22 cellular contexts compared by ENCODE assay signal in the genomic region with DNA sequence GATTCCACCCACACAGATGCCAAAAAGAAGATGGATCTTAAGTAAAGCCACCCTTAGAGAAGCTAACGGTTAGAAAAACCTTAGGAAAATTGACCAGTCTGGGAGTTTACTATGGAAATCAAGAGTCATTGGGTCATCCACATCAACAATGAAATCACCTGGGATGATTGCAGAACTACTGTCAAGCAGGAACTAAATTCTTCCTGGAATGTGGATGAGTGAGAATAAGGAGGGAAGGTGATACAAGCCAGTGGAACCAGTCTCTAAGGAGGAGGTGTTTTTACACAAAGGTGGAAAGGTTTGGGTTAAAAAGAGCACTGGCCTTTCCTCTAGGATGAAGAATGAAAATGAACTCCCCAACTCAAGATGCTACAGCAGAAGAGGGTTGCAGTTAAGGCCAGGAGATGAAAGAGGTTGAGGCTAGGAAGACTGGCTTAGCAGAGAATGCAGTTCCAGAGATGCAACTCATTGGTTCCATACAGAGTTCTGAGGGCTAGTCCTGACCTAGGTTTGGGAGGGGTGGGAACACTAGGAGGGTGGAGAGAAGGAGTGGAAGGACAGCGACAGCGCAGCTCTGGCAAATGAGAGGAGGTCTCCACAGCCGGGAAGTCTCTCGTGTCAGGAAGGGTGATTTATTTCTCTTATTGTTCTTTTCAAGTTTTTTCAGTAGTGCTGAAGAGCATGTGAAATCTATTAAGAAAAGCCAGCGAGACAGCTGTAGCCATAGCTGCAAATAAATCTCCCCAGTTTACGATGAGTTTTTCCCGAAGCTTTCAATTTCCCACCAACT. TPM values are rescaled to one million over a fixed set of nuclear protein-coding genes. Genes with fewer than 3 reads are reported as not detected.
A peak's percentile ranks its signal among the peaks of the same experiment; 100 is the strongest.
DNase-seq lines count a peak whose midpoint lies in the region; ATAC-seq and TF ChIP-seq lines count a peak whose summit lies in the region.
"Had no signal": no experiment of that assay in that cellular context is flagged by ENCODE, and none has a peak within 500 bp of the region (broad histone marks: within the 10 kb centered on the region; RNA-seq: fewer than 3 reads in every experiment).

No MANE protein-coding gene starts in this region.

- peak overlapping the region; percentile 56 to 69 (median 68) for H3K27ac Mint-ChIP-seq in nephron
- no peak overlapping the region for H3K27ac Mint-ChIP-seq in natural killer cell treated with Interleukin-12 subunit alpha and Interleukin-12 subunit beta and Interleukin-15 and Interleukin-18, amount 100 ng/mL, for 72 hours
- H3K27ac Mint-ChIP-seq: activated CD8-positive, alpha-beta memory T cell treated with anti-CD3 and anti-CD28 coated beads, Interleukin-2, amount 10 ng/mL, durations not matched to agents 7 days and 5 days; T-helper 1 cell treated with Interleukin-12 subunit alpha and Interleukin-12 subunit beta and Interleukin-4 antibody, amounts not matched to agents 30 μg/mL and 1 μg/mL, for 36 hours had no signal

- 44% methylated on average over 8 of the region's 8 CpGs for WGBS in esophagus muscularis mucosa

- peak; percentile 28 for DNase-seq in KBM-7
- peak; percentile 19 for DNase-seq in dermis blood vessel endothelial cell
- no peak for DNase-seq in NCI-H345 treated with DMSO at 0.1 percent for 48 hours (lab: John Stamatoyannopoulos, UW; ENCODE audit: unreplicated experiment)
- no peak for DNase-seq in natural killer cell treated with Interleukin-12 subunit alpha and Interleukin-12 subunit beta and Interleukin-15 and Interleukin-18, amount 100 ng/mL, for 72 hours (ENCODE audit: low spot score)
- DNase-seq in COLO829 (ENCODE audit: low spot score): no peak
- no peak for DNase-seq in esophagus muscularis mucosa (ENCODE audit: extremely low spot score)
- DNase-seq: activated CD4-positive, CD25-positive, alpha-beta regulatory T cell; activated CD8-positive, alpha-beta memory T cell treated with anti-CD3 and anti-CD28 coated beads, Interleukin-2, amount 10 ng/mL, durations not matched to agents 7 days and 5 days; activated naive CD4-positive, alpha-beta T cell; body of pancreas; dorsolateral prefrontal cortex; GDM1; H7; NCI-H2081 treated with DMSO at 0.1 percent for 48 hours; NK-92 treated with Interleukin-12 subunit alpha and Interleukin-12 subunit beta, amount 100 ng/mL, for 24 hours; stimulated activated CD4-positive, alpha-beta T cell treated with anti-CD3 and anti-CD28 coated beads, Interleukin-2, amount 100 ng/mL, for 48 hours; stimulated activated CD8-positive, alpha-beta memory T cell treated with anti-CD3 and anti-CD28 coated beads, Interleukin-4, amount 100 ng/mL, for 48 hours had no signal

- H3K36me3 ChIP-seq in ACC112 (ENCODE audit: insufficient read depth, low read length) (no peaks in the 10 kb centered on the region), esophagus muscularis mucosa (no peaks in the 10 kb centered on the region)
- H3K36me3 ChIP-seq: right atrium auricular region had no signal

- H3K27me3 Mint-ChIP-seq in nephron (ENCODE audit: low read depth): no peaks in the 10 kb centered on the region
- H3K27me3 Mint-ChIP-seq in natural killer cell treated with Interleukin-12 subunit alpha and Interleukin-12 subunit beta and Interleukin-15 and Interleukin-18, amount 100 ng/mL, for 72 hours: peaks cover 41 to 68% of the 10 kb centered on the region in 2 donors

- TF ChIP-seq EP300 in esophagus muscularis mucosa (IDR thresholded peaks at IDR 0.05): no peak

- no peak for TF ChIP-seq CTCF in nephron (IDR thresholded peaks at IDR 0.05; ENCODE audit: unreplicated experiment in 3 of 3)
- TF ChIP-seq CTCF in esophagus muscularis mucosa (IDR thresholded peaks at IDR 0.05): no peak

- H3K4me1 ChIP-seq in ACC112 (ENCODE audit: control insufficient read depth, insufficient read depth, low read length, unreplicated experiment) (no peaks in the 10 kb centered on the region), esophagus muscularis mucosa (no peaks in the 10 kb centered on the region)
- H3K4me1 ChIP-seq: body of pancreas, right atrium auricular region had no signal

- H3K27ac ChIP-seq in ACC112 (ENCODE audit: low read depth, low read length) (no peak overlapping the region), esophagus muscularis mucosa (replicated peaks in 1 of 4) (no peak overlapping the region)
- H3K27ac ChIP-seq: body of pancreas, dorsolateral prefrontal cortex, right atrium auricular region had no signal

- no peaks in the 10 kb centered on the region for H3K9me3 ChIP-seq in esophagus muscularis mucosa
- H3K9me3 ChIP-seq: body of pancreas had no signal

- no peak overlapping the region for H2AFZ ChIP-seq in ACC112 (ENCODE audit: low read length, unreplicated experiment)

- no peaks in the 10 kb centered on the region for H3K36me3 Mint-ChIP-seq in nephron (ENCODE audit: low read depth)
- peaks cover 14% of the 10 kb centered on the region for H3K36me3 Mint-ChIP-seq in natural killer cell treated with Interleukin-12 subunit alpha and Interleukin-12 subunit beta and Interleukin-15 and Interleukin-18, amount 100 ng/mL, for 72 hours
- H3K36me3 Mint-ChIP-seq: activated CD8-positive, alpha-beta memory T cell treated with anti-CD3 and anti-CD28 coated beads, Interleukin-2, amount 10 ng/mL, durations not matched to agents 7 days and 5 days had no signal

- TF ChIP-seq POLR2A in esophagus muscularis mucosa (IDR thresholded peaks at IDR 0.05; ENCODE audit: low read depth): no peak

- no peaks in the 10 kb centered on the region for H3K79me2 ChIP-seq in ACC112 (ENCODE audit: control insufficient read depth, insufficient read depth, low read length, unreplicated experiment)

- no peak for ATAC-seq in natural killer cell treated with Interleukin-12 subunit alpha and Interleukin-12 subunit beta and Interleukin-15 and Interleukin-18, amount 100 ng/mL, for 72 hours
- ATAC-seq: activated CD8-positive, alpha-beta memory T cell treated with anti-CD3 and anti-CD28 coated beads, Interleukin-2, amount 10 ng/mL, durations not matched to agents 7 days and 5 days; body of pancreas; HepG2 had no signal

- in situ Hi-C loops in KBM-7 (cut with MboI; ENCODE audit: low pct_unique_long_range_greater_than_20kb, low sequenced_read_pairs): no loop called here

- H3K4me3 Mint-ChIP-seq in nephron: peak overlapping the region; percentile 18 to 68 (median 46)
- no peak overlapping the region for H3K4me3 Mint-ChIP-seq in natural killer cell treated with Interleukin-12 subunit alpha and Interleukin-12 subunit beta and Interleukin-15 and Interleukin-18, amount 100 ng/mL, for 72 hours
- H3K4me3 Mint-ChIP-seq: activated CD8-positive, alpha-beta memory T cell treated with anti-CD3 and anti-CD28 coated beads, Interleukin-2, amount 10 ng/mL, durations not matched to agents 7 days and 5 days; T-helper 1 cell treated with Interleukin-12 subunit alpha and Interleukin-12 subunit beta and Interleukin-4 antibody, amounts not matched to agents 30 μg/mL and 1 μg/mL, for 36 hours had no signal

- intact Hi-C loops in esophagus muscularis mucosa (cut with DNase I): no loop called here

- H3K4me3 ChIP-seq in ACC112 (ENCODE audit: low read depth, low read length) (peak overlapping the region; percentile 45), esophagus muscularis mucosa (peak overlapping the region in 1 of 4 donors; percentile 21)
- H3K4me3 ChIP-seq: body of pancreas, right atrium auricular region had no signal

- H3K27me3 ChIP-seq in ACC112 (ENCODE audit: insufficient read depth, low read length) (peaks cover 40% of the 10 kb centered on the region), esophagus muscularis mucosa (no peaks in the 10 kb centered on the region)
- H3K27me3 ChIP-seq: body of pancreas, dorsolateral prefrontal cortex, right atrium auricular region had no signal

- peaks cover 31% of the 10 kb centered on the region for H3K4me1 Mint-ChIP-seq in nephron
- H3K4me1 Mint-ChIP-seq in natural killer cell treated with Interleukin-12 subunit alpha and Interleukin-12 subunit beta and Interleukin-15 and Interleukin-18, amount 100 ng/mL, for 72 hours (ENCODE audit: low read depth in 2 of 2): peaks cover 6 to 8% of the 10 kb centered on the region in 2 donors
- H3K4me1 Mint-ChIP-seq: activated CD8-positive, alpha-beta memory T cell treated with anti-CD3 and anti-CD28 coated beads, Interleukin-2, amount 10 ng/mL, durations not matched to agents 7 days and 5 days had no signal

- H3K9me3 Mint-ChIP-seq in nephron: peaks cover 16% of the 10 kb centered on the region
- no peaks in the 10 kb centered on the region for H3K9me3 Mint-ChIP-seq in natural killer cell treated with Interleukin-12 subunit alpha and Interleukin-12 subunit beta and Interleukin-15 and Interleukin-18, amount 100 ng/mL, for 72 hours

RNA-seq across cellular contexts. Expression of a gene that starts 27.7 kb away (rescaled TPM):
- total RNA-seq in dermis blood vessel endothelial cell (27.2 and 32.6 TPM in 2 replicates), esophagus muscularis mucosa (10 to 100 TPM; 37.3 to 68.6 (median 52.0) TPM)
- 10 to 100 TPM; 44.6 to 74.3 TPM for total RNA-seq in natural killer cell treated with Interleukin-12 subunit alpha and Interleukin-12 subunit beta and Interleukin-15 and Interleukin-18, amount 100 ng/mL, for 72 hours

Comparison
In these comparisons a context has a peak if more than half of its experiments do, and no peak if none do; other contexts are left out.
1. DNase-seq: peak in KBM-7 (single experiment) and dermis blood vessel endothelial cell (single experiment); none in NCI-H345 treated with DMSO at 0.1 percent for 48 hours (single experiment), natural killer cell treated with Interleukin-12 subunit alpha and Interleukin-12 subunit beta and Interleukin-15 and Interleukin-18, amount 100 ng/mL, for 72 hours (single experiment), COLO829 (single experiment) and esophagus muscularis mucosa (single experiment).
2. H3K27ac Mint-ChIP-seq: peak in nephron (3 of 3); none in natural killer cell treated with Interleukin-12 subunit alpha and Interleukin-12 subunit beta and Interleukin-15 and Interleukin-18, amount 100 ng/mL, for 72 hours (0 of 2).